10 cellular contexts compared by ENCODE assay signal in genomic region chr2:28649481-28650260, GRCh38.
DNase-seq lines count a peak whose midpoint lies in the region; ATAC-seq and TF ChIP-seq lines count a peak whose summit lies in the region.
"Had no signal": no experiment of that assay in that cellular context is flagged by ENCODE, and none has a peak within 500 bp of the region (broad histone marks: within the 10 kb centered on the region; RNA-seq: fewer than 3 reads in every experiment).

No MANE protein-coding gene starts in this region.

- H3K27me3 ChIP-seq in colonic mucosa, result no peaks in the 10 kb centered on the region
- H3K27me3 ChIP-seq: right lobe of liver had no signal

- H3K36me3 Mint-ChIP-seq in activated naive CD8-positive, alpha-beta T cell treated with anti-CD3 and anti-CD28 coated beads for 36 hours, result no peaks in the 10 kb centered on the region

- no peak overlapping the region for H3K4me3 Mint-ChIP-seq in activated naive CD8-positive, alpha-beta T cell treated with anti-CD3 and anti-CD28 coated beads for 36 hours

- H3K27me3 Mint-ChIP-seq in activated naive CD8-positive, alpha-beta T cell treated with anti-CD3 and anti-CD28 coated beads for 36 hours, result no peaks in the 10 kb centered on the region

- H3K4me1 Mint-ChIP-seq in activated naive CD8-positive, alpha-beta T cell treated with anti-CD3 and anti-CD28 coated beads for 36 hours, result peaks cover 34% of the 10 kb centered on the region

- intact Hi-C loops in colonic mucosa (cut with DNase I), result no loop called here

- H3K4me3 ChIP-seq in retinal pigment epithelial cell (ENCODE audit: low read length) (no peak overlapping the region), colonic mucosa (no peak overlapping the region)
- H3K4me3 ChIP-seq: right lobe of liver had no signal

- no peak for TF ChIP-seq CTCF in retinal pigment epithelial cell (conservative IDR thresholded peaks at IDR 0.05; ENCODE audit: low read depth, low read length)
- TF ChIP-seq CTCF in colonic mucosa (IDR thresholded peaks at IDR 0.05), result no peak

- no peak overlapping the region for H3K27ac ChIP-seq in colonic mucosa
- H3K27ac ChIP-seq: right lobe of liver had no signal

- H3K9ac ChIP-seq in colonic mucosa (ENCODE audit: low read depth in 2 of 2, low read length in 2 of 2), result no peak overlapping the region

- H3K9me3 Mint-ChIP-seq in activated naive CD8-positive, alpha-beta T cell treated with anti-CD3 and anti-CD28 coated beads for 36 hours, result no peaks in the 10 kb centered on the region

- DNase-seq in Caki2 (ENCODE audit: low read depth), result peak; percentile 30
- peak; percentile 66 for DNase-seq in activated naive CD8-positive, alpha-beta T cell treated with anti-CD3 and anti-CD28 coated beads for 36 hours
- DNase-seq in retinal pigment epithelial cell (ENCODE audit: low read depth), result peak; percentile 66
- DNase-seq in NCI-H526 treated with DMSO at 0.1 percent for 48 hours (lab: John Stamatoyannopoulos, UW), result no peak
- DNase-seq in colonic mucosa, result no peak
- DNase-seq: effector memory CD4-positive, alpha-beta T cell; right lobe of liver had no signal

- H3K36me3 ChIP-seq in colonic mucosa, result no peaks in the 10 kb centered on the region
- H3K36me3 ChIP-seq: right lobe of liver had no signal

- peak overlapping the region; percentile 88 for H3K27ac Mint-ChIP-seq in activated naive CD8-positive, alpha-beta T cell treated with anti-CD3 and anti-CD28 coated beads for 36 hours

- ATAC-seq in HG03442 (IDR thresholded peaks at IDR 0.05; ENCODE audit: unreplicated experiment) (peak; percentile 71), HG03139 (IDR thresholded peaks at IDR 0.05; ENCODE audit: unreplicated experiment) (no peak), HG03039 (IDR thresholded peaks at IDR 0.05; ENCODE audit: unreplicated experiment) (no peak)

- H3K9me3 ChIP-seq in colonic mucosa, result no peaks in the 10 kb centered on the region
- H3K9me3 ChIP-seq: right lobe of liver had no signal

- in situ Hi-C loops in Caki2 (cut with HindIII; ENCODE audit: low pct_unique_long_range_greater_than_20kb, low sequenced_read_pairs), result no loop called here

- no peaks in the 10 kb centered on the region for H3K4me1 ChIP-seq in colonic mucosa

Comparison
In these comparisons a context has a peak if more than half of its experiments do, and no peak if none do; other contexts are left out.
1. DNase-seq: peak in Caki2 (single experiment), activated naive CD8-positive, alpha-beta T cell treated with anti-CD3 and anti-CD28 coated beads for 36 hours (single experiment) and retinal pigment epithelial cell (single experiment); none in NCI-H526 treated with DMSO at 0.1 percent for 48 hours (single experiment) and colonic mucosa (single experiment).